ENCODE assay signal across 8 cellular contexts in genomic region chr7:55250313-55250712, GRCh38.
DNase-seq lines count a peak whose midpoint lies in the region; ATAC-seq, FAIRE-seq and TF ChIP-seq lines count a peak whose summit lies in the region.
"Had no signal": no experiment of that assay in that cellular context is flagged by ENCODE, and none has a peak within 500 bp of the region (broad histone marks: within the 10 kb centered on the region; RNA-seq: fewer than 3 reads in every experiment).

No MANE protein-coding gene starts in this region.

- H3K36me3 ChIP-seq in MG63 (no peaks in the 10 kb centered on the region), pancreas (no peaks in the 10 kb centered on the region)

- 27 to 30% methylated on average over 7 of the region's 7 CpGs for WGBS in pancreas, 2 donors

- intact Hi-C loops in pancreas (cut with DNase I): loop anchor here in 2 of 3 donors (5.0 to 10.0 kb wide), 3 partner anchors 458 to 473 kb away; no protein-coding TSS in a partner anchor

- TF ChIP-seq CTCF in GM10248 (IDR thresholded peaks at IDR 0.05; ENCODE audit: control extremely low read depth, extremely low read depth, low read depth, missing control alignments) (peak; percentile 20), pancreas (IDR thresholded peaks at IDR 0.05) (peak in 3 of 4 donors; percentile 19 to 57 (median 57))

- H3K4me3 ChIP-seq in MG63: no peak overlapping the region
- H3K4me3 ChIP-seq in pancreas: no peak overlapping the region
- H3K4me3 ChIP-seq: SK-N-MC had no signal

- POLR2A ChIA-PET in GM10248 (lab: Yijun Ruan, JAX): no interaction called here

- CTCF ChIA-PET in GM10248 (lab: Yijun Ruan, JAX): interaction anchor here (3.4 kb wide), 1 partner anchor 476 kb away, joined by 12 read pairs; no protein-coding TSS in a partner anchor

- no peak for DNase-seq in GM10248 (ENCODE audit: extremely low spot score)
- DNase-seq in MG63: peak; percentile 37
- DNase-seq in dermis blood vessel endothelial cell: peak; percentile 60
- peak in 5 of 6 donors; percentile 29 to 65 (median 49) for DNase-seq in pancreas
- DNase-seq in NAMALWA (ENCODE audit: low spot score): no peak
- DNase-seq in SKM-1 treated with dmso at 0.1 percent for 144 hours (lab: John Stamatoyannopoulos, UW; ENCODE audit: unreplicated experiment): no peak

- H3K27me3 ChIP-seq in MG63 (no peaks in the 10 kb centered on the region), pancreas (no peaks in the 10 kb centered on the region)

- H3K9me3 ChIP-seq in MG63 (no peaks in the 10 kb centered on the region), pancreas (no peaks in the 10 kb centered on the region)

- no peak overlapping the region for H3K27ac ChIP-seq in pancreas
- H3K27ac ChIP-seq: SK-N-MC had no signal

- FAIRE-seq in pancreas (lab: Jason Lieb, UNC): no peak

- H3K4me1 ChIP-seq in pancreas: no peaks in the 10 kb centered on the region

- ATAC-seq in pancreas (peak in 3 of 4 donors; percentile 40 to 61 (median 59)), HG03159 (IDR thresholded peaks at IDR 0.05; ENCODE audit: unreplicated experiment) (no peak)

Comparison
In these comparisons a context has a peak if more than half of its experiments do, and no peak if none do; other contexts are left out.
1. DNase-seq: peak in MG63 (single experiment), dermis blood vessel endothelial cell (single experiment) and pancreas (5 of 6); none in GM10248 (single experiment), NAMALWA (single experiment) and SKM-1 treated with dmso at 0.1 percent for 144 hours (single experiment).